In the genomic region with DNA sequence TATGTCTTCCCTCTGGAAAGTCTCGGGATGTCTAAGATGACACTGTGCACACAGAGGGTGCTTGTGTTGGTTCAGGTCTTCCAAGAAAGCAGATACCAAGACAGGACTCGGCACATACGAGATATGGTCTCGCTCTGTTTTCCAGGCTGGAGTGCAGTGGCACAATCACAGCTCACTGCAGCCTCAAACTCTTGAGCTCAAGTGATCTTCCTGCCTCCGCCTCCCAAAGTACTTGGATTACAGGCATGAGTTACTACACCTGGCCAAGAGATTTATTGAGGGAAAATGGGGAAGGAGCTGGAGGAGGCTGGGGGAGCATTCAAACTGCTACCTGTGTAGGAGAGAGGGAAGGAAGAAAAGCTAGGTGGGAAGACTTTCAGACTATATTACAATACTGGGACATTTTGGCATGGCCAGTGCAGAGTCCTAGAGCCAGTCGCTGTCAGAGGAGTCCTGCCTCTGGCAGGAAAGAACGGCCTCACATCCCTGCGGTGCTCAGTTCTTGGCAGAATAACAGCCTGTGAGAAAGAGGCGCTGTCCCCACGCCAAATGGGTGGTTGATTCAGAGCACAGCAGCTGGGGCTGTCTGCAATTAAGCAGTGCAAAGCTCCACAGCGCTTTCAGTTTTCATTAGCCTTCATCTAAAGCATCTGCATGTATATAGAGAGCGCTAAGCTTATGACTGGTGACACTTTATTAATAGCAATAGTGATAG, we compare ENCODE assay signal across 10 cellular contexts. TPM values are rescaled to one million over a fixed set of nuclear protein-coding genes. Genes with fewer than 3 reads are reported as not detected.
DNase-seq lines count a peak whose midpoint lies in the region; ATAC-seq and TF ChIP-seq lines count a peak whose summit lies in the region.
"Had no signal": no experiment of that assay in that cellular context is flagged by ENCODE, and none has a peak within 500 bp of the region (broad histone marks: within the 10 kb centered on the region; RNA-seq: fewer than 3 reads in every experiment).

No MANE protein-coding gene starts in this region.

- H3K4me3 ChIP-seq in foreskin fibroblast (ENCODE audit: low read depth in 1 of 2, low read length in 2 of 2): no peak overlapping the region
- no peak overlapping the region for H3K4me3 ChIP-seq in psoas muscle

- H3K4me1 ChIP-seq in psoas muscle: no peaks in the 10 kb centered on the region

- DNase-seq in EH (ENCODE audit: low read depth) (peak; percentile 54), NCI-H524 (lab: John Stamatoyannopoulos, UW) (peak; percentile 76 to 86), foreskin fibroblast (peak; percentile 12 to 25), psoas muscle (peak; percentile 72 to 84)
- no peak for DNase-seq in stimulated activated CD4-positive, alpha-beta T cell treated with anti-CD3 and anti-CD28 coated beads, Interleukin-4, amount 100 ng/mL, for 4 hours
- DNase-seq: kidney glomerular epithelial cell, T-helper 1 cell had no signal

- no peaks in the 10 kb centered on the region for H3K36me3 ChIP-seq in psoas muscle (ENCODE audit: insufficient read depth in 1 of 2, low read depth in 1 of 2)

- 38 to 46% (median 44%) methylated on average over 12 of the region's 12 CpGs for WGBS in psoas muscle, 3 donors

- intact Hi-C loops in psoas muscle (cut with DNase I): no loop called here

- H3K9me3 ChIP-seq in psoas muscle: no peaks in the 10 kb centered on the region

- TF ChIP-seq CTCF in foreskin fibroblast (IDR thresholded peaks at IDR 0.05; ENCODE audit: low read depth, low read length) (no peak), psoas muscle (IDR thresholded peaks at IDR 0.05) (no peak)

- no peak overlapping the region for H3K27ac ChIP-seq in psoas muscle

- ATAC-seq in psoas muscle (peak; percentile 43 to 76 (median 58)), GM19328 (IDR thresholded peaks at IDR 0.05; ENCODE audit: unreplicated experiment) (no peak), GM19397 (IDR thresholded peaks at IDR 0.05; ENCODE audit: unreplicated experiment) (no peak), GM21367 (IDR thresholded peaks at IDR 0.05; ENCODE audit: unreplicated experiment) (no peak)

- H3K27me3 ChIP-seq in psoas muscle (ENCODE audit: insufficient read depth in 3 of 3, low read length in 2 of 3): no peaks in the 10 kb centered on the region

RNA-seq across cellular contexts. Expression of a gene that starts 18.3 kb away (rescaled TPM):
- total RNA-seq in psoas muscle: not detected
- polyA plus RNA-seq in psoas muscle: under 1 TPM in 1 of 3 donors, not detected in 2; 0.08 TPM

Comparison
In these comparisons a context has a peak if more than half of its experiments do, and no peak if none do; other contexts are left out.
1. DNase-seq: peak in EH (single experiment), NCI-H524 (2 of 2), foreskin fibroblast (2 of 2) and psoas muscle (2 of 2); none in stimulated activated CD4-positive, alpha-beta T cell treated with anti-CD3 and anti-CD28 coated beads, Interleukin-4, amount 100 ng/mL, for 4 hours (0 of 2).
2. ATAC-seq: peak in psoas muscle (4 of 4); none in GM19328 (single experiment), GM19397 (single experiment) and GM21367 (single experiment).